In genomic region chr20:6212903-6213302, GRCh38 we compare ENCODE assay signal across 1 cellular context.
TF ChIP-seq lines count a peak whose summit lies in the region.

No MANE protein-coding gene starts in this region.

TF ChIP-seq in K562, 482 proteins besides CTCF, POLR2A, EP300 and RAD21 (continued from another document and continues in another):
- TF ChIP-seq CHD7 (IDR thresholded peaks at IDR 0.05; ENCODE audit: low read depth, low read length): no peak
- no peak for TF ChIP-seq RFX7 (CRISPR knock-in tag; IDR thresholded peaks at IDR 0.05)
- no peak for TF ChIP-seq HOXB6 (CRISPR knock-in tag; IDR thresholded peaks at IDR 0.05; ENCODE audit: borderline replicate concordance)
- TF ChIP-seq E2F6 (IDR thresholded peaks at IDR 0.05; ENCODE audit: borderline replicate concordance in 1 of 2, extremely low read depth in 1 of 2, insufficient read depth in 1 of 2, insufficient read length in 1 of 2, low read depth in 1 of 2, low read length in 1 of 2, poor library complexity in 1 of 2, severe bottlenecking in 1 of 2): peak in 1 of 2 experiments; percentile 26
- no peak for TF ChIP-seq ZNF3 (CRISPR knock-in tag; IDR thresholded peaks at IDR 0.05)
- peak; percentile 80 for TF ChIP-seq GMEB1 (CRISPR knock-in tag; IDR thresholded peaks at IDR 0.05)
- no peak for TF ChIP-seq NEUROD1 (IDR thresholded peaks at IDR 0.05; ENCODE audit: borderline replicate concordance, low read depth, low read length, partially characterized antibody)
- TF ChIP-seq ZFP1 (CRISPR knock-in tag; IDR thresholded peaks at IDR 0.05): no peak
- TF ChIP-seq ZNF41 (CRISPR knock-in tag; conservative IDR thresholded peaks at IDR 0.05): no peak
- no peak for TF ChIP-seq SMAD1 (IDR thresholded peaks at IDR 0.05; ENCODE audit: low read depth, low read length, partially characterized antibody)
- no peak for TF ChIP-seq ZNF253 (CRISPR knock-in tag; conservative IDR thresholded peaks at IDR 0.05)
- TF ChIP-seq FOXJ2 (tag; IDR thresholded peaks at IDR 0.05): no peak
- no peak for TF ChIP-seq ZNF766 (CRISPR knock-in tag; conservative IDR thresholded peaks at IDR 0.05)
- no peak for TF ChIP-seq MBD2 (IDR thresholded peaks at IDR 0.05; ENCODE audit: borderline replicate concordance, low read depth)
- TF ChIP-seq ZFP91 (CRISPR knock-in tag; IDR thresholded peaks at IDR 0.05): no peak
- no peak for TF ChIP-seq PRDM10 (IDR thresholded peaks at IDR 0.05; ENCODE audit: partially characterized antibody)
- no peak for TF ChIP-seq ZNF398 (CRISPR knock-in tag; IDR thresholded peaks at IDR 0.05)
- TF ChIP-seq RNF219 (CRISPR knock-in tag; IDR thresholded peaks at IDR 0.05): no peak
- TF ChIP-seq GABPB1 (CRISPR knock-in tag; IDR thresholded peaks at IDR 0.05): no peak
- TF ChIP-seq ZKSCAN1 (IDR thresholded peaks at IDR 0.05; ENCODE audit: low read depth, low read length): no peak
- TF ChIP-seq NFE2 (IDR thresholded peaks at IDR 0.05; ENCODE audit: low read depth): 0 out of 2 replicates have a peak, but pooled peaks have one; percentile 17
- no peak for TF ChIP-seq ZFP36 (IDR thresholded peaks at IDR 0.05; ENCODE audit: low read depth, low read length, partially characterized antibody)
- no peak for TF ChIP-seq RB1 (IDR thresholded peaks at IDR 0.05; ENCODE audit: low read depth)
- no peak for TF ChIP-seq ZNF780A (CRISPR knock-in tag; IDR thresholded peaks at IDR 0.05)
- no peak for TF ChIP-seq CBX3 (IDR thresholded peaks at IDR 0.05; ENCODE audit: borderline replicate concordance in 1 of 2, low read length in 2 of 2)
- TF ChIP-seq CBX1 (IDR thresholded peaks at IDR 0.05; ENCODE audit: low read depth): no peak
- no peak for TF ChIP-seq PCBP2 (IDR thresholded peaks at IDR 0.05; ENCODE audit: low read depth, low read length, poor library complexity, severe bottlenecking)
- TF ChIP-seq NR2C1 (IDR thresholded peaks at IDR 0.05): no peak
- TF ChIP-seq NR2C1 (tag; IDR thresholded peaks at IDR 0.05): no peak
- 0 out of 2 replicates have a peak, but pooled peaks have one; percentile 26 for TF ChIP-seq FOSL1 (tag; conservative IDR thresholded peaks at IDR 0.05)
- TF ChIP-seq RBM39 (optimal IDR thresholded peaks at IDR 0.05; ENCODE audit: low read depth, low read length): no peak
- TF ChIP-seq ZNF197 (CRISPR knock-in tag; IDR thresholded peaks at IDR 0.05; ENCODE audit: low read depth): no peak
